Comparison of ENCODE assay signal across 22 cellular contexts in the genomic region with DNA sequence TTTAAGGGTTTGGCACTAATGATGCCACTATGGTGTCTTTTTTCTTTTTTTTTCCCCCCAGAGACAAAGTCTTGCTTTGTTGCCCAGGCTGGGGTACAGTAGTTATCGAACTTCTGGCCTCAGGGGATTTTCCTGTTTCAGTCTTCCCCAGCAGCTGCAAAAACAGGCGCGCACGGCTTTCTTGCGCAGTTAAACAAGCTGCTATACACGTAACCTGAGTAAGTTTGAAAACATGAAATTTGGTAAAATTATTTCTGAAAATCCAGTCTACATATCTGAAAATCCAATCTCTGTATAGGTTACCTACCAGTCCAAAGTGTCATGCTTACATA. TPM values are rescaled to one million over a fixed set of nuclear protein-coding genes. Genes with fewer than 3 reads are reported as not detected.
DNase-seq lines count a peak whose midpoint lies in the region; ATAC-seq, FAIRE-seq and TF ChIP-seq lines count a peak whose summit lies in the region.
"Had no signal": no experiment of that assay in that cellular context is flagged by ENCODE, and none has a peak within 500 bp of the region (broad histone marks: within the 10 kb centered on the region; RNA-seq: fewer than 3 reads in every experiment).

No MANE protein-coding gene starts in this region.

- no peaks in the 10 kb centered on the region for H3K36me3 Mint-ChIP-seq in osteocyte (ENCODE audit: unreplicated experiment)
- H3K36me3 Mint-ChIP-seq: immature natural killer cell, WTC11 had no signal

- WGBS in GM12878 (ENCODE audit: insufficient coverage, insufficient replicate concordance, low lambda C conversion rate, missing lambda C conversion rate) = 32% methylated on average over 6 of the region's 6 CpGs

- TF ChIP-seq POLR2A in GM12878 (IDR thresholded peaks at IDR 0.05; ENCODE audit: low read depth, low read length) = no peak

- TF ChIP-seq EP300 in GM12878 (IDR thresholded peaks at IDR 0.05; ENCODE audit: borderline replicate concordance in 1 of 2, control insufficient read depth in 1 of 2, low read depth in 2 of 2, low read length in 2 of 2) = no peak

- H3K4me3 Mint-ChIP-seq in osteocyte (ENCODE audit: unreplicated experiment) = peak overlapping the region; percentile 60
- H3K4me3 Mint-ChIP-seq: activated CD8-positive, alpha-beta T cell treated with anti-CD3 and anti-CD28 coated beads for 36 hours; activated T-cell treated with anti-CD3 and anti-CD28 coated beads, Interleukin-2, amount 50 U/mL, for 4 hours; CD4-positive, alpha-beta T cell; immature natural killer cell; WTC11 had no signal

- BruUV-seq in GM12878 (replicated peaks; lab: Mats Ljungman, UMichigan) = no TSS peak

- no peaks in the 10 kb centered on the region for H3K36me3 ChIP-seq in BE2C
- no peaks in the 10 kb centered on the region for H3K36me3 ChIP-seq in HUES48 (ENCODE audit: control insufficient read depth, insufficient read depth, low read length)
- H3K36me3 ChIP-seq in GM12878 (ENCODE audit: control insufficient read depth in 2 of 2, insufficient read depth in 2 of 2, low read length in 1 of 2) = no peaks in the 10 kb centered on the region
- no peaks in the 10 kb centered on the region for H3K36me3 ChIP-seq in ascending aorta
- H3K36me3 ChIP-seq: lower lobe of right lung, SJSA1, uterus had no signal

- no peaks in the 10 kb centered on the region for H4K20me1 ChIP-seq in GM12878 (ENCODE audit: control insufficient read depth, insufficient read depth)

- no peak for FAIRE-seq in GM12878 (lab: Jason Lieb, UNC)
- FAIRE-seq: colon had no signal

- CTCF ChIA-PET in GM12878 (lab: Yijun Ruan, JAX) = interaction anchor here (0.6 to 2.6 kb wide), 4 partner anchors 9 to 103 kb away, joined by 3 to 9 read pairs (median 4); no protein-coding TSS in a partner anchor

- TF ChIP-seq CTCF in BE2C (IDR thresholded peaks at IDR 0.05; ENCODE audit: low read depth, low read length) = no peak
- TF ChIP-seq CTCF in GM12878 (IDR thresholded peaks at IDR 0.05 in 2 of 3, conservative IDR thresholded peaks at IDR 0.05 in 1 of 3; ENCODE audit: control insufficient read depth in 2 of 3, extremely low read depth in 1 of 3, insufficient read depth in 1 of 3, low read depth in 3 of 3, low read length in 3 of 3) = no peak
- no peak for TF ChIP-seq CTCF in osteocyte (IDR thresholded peaks at IDR 0.05)
- TF ChIP-seq CTCF in ascending aorta (IDR thresholded peaks at IDR 0.05) = no peak

- H3K4me1 Mint-ChIP-seq in osteocyte (ENCODE audit: unreplicated experiment) = peaks cover 12% of the 10 kb centered on the region
- H3K4me1 Mint-ChIP-seq: immature natural killer cell had no signal

- in situ Hi-C loops in GM12878 (cut with MboI) = no loop called here

- DNase-seq in BE2C (peak; percentile 72), GM12878 (ENCODE audit: low read depth, low spot score) (no peak), osteocyte (ENCODE audit: extremely low spot score, unreplicated experiment) (no peak), ascending aorta (ENCODE audit: low spot score in 2 of 2) (no peak), middle frontal gyrus (ENCODE audit: extremely low spot score, low spot score) (no peak), SHP77 treated with DMSO at 0.1 percent for 48 hours (lab: John Stamatoyannopoulos, UW) (no peak), NCI-H1105 treated with DMSO at 0.1 percent for 48 hours (lab: John Stamatoyannopoulos, UW) (no peak)
- DNase-seq: activated CD8-positive, alpha-beta T cell treated with anti-CD3 and anti-CD28 coated beads for 36 hours; activated naive CD4-positive, alpha-beta T cell treated with anti-CD3 and anti-CD28 coated beads, Interleukin-2, amount 50 U/mL, for 16 hours; activated T-cell treated with anti-CD3 and anti-CD28 coated beads, Interleukin-2, amount 50 U/mL, for 4 hours; CD4-positive, alpha-beta T cell; glutamatergic neuron; lower lobe of right lung; NCI-H524 treated with DMSO at 0.1 percent for 48 hours; stimulated activated CD4-positive, alpha-beta T cell treated with anti-CD3 and anti-CD28 coated beads, Interleukin-2, amount 100 ng/mL, for 48 hours; uterus had no signal

- H3K79me2 ChIP-seq in GM12878 (ENCODE audit: control insufficient read depth, insufficient read depth, low read length) = no peaks in the 10 kb centered on the region

- H3K27me3 ChIP-seq in BE2C (peaks cover 4% of the 10 kb centered on the region; the same call in 1 of the 2 replicates), HUES48 (ENCODE audit: control insufficient read depth, insufficient read depth, low read length) (no peaks in the 10 kb centered on the region), GM12878 (replicated peaks in 1 of 2; ENCODE audit: control insufficient read depth in 2 of 2, insufficient read depth in 2 of 2, low read length in 1 of 2) (no peaks in the 10 kb centered on the region), ascending aorta (no peaks in the 10 kb centered on the region)
- H3K27me3 ChIP-seq: uterus had no signal

- SMC1A ChIA-PET in GM12878 (lab: Charles Lee; ENCODE audit: uncharacterized antibody, unreplicated experiment) = interaction anchor here (0.9 to 2.4 kb wide), 10 partner anchors 10 to 115 kb away, joined by 3 to 17 read pairs (median 4); a partner anchor contains a TSS

- H3K4me3 ChIP-seq in BE2C (ENCODE audit: low read depth, low read length) (peak overlapping the region; percentile 31), HUES48 (ENCODE audit: low read depth, low read length) (no peak overlapping the region), GM12878 (no peak overlapping the region), ascending aorta (no peak overlapping the region)
- H3K4me3 ChIP-seq: lower lobe of right lung, SJSA1, uterus had no signal

- H3K9me3 ChIP-seq in BE2C (no peaks in the 10 kb centered on the region), HUES48 (ENCODE audit: control insufficient read depth, insufficient read depth, low read length) (no peaks in the 10 kb centered on the region), GM12878 (replicated peaks; ENCODE audit: control insufficient read depth, insufficient read depth, low read length) (no peaks in the 10 kb centered on the region), ascending aorta (no peaks in the 10 kb centered on the region)
- H3K9me3 ChIP-seq: lower lobe of right lung, uterus had no signal

- H3K9ac ChIP-seq in HUES48 (ENCODE audit: low read depth, low read length) (no peak overlapping the region; the same call in 1 of the 2 replicates), GM12878 (ENCODE audit: control insufficient read depth, insufficient read depth, low read length) (peak overlapping the region; percentile 9; the same call in 1 of the 2 replicates)

- H3K27me3 Mint-ChIP-seq in osteocyte (ENCODE audit: unreplicated experiment) = no peaks in the 10 kb centered on the region

- H3K4me1 ChIP-seq in BE2C = peaks cover 7% of the 10 kb centered on the region
- H3K4me1 ChIP-seq in HUES48 (ENCODE audit: control insufficient read depth, insufficient read depth, low read length) = no peaks in the 10 kb centered on the region
- H3K4me1 ChIP-seq in GM12878 (ENCODE audit: control insufficient read depth, insufficient read depth, low read length) = peaks cover 11% of the 10 kb centered on the region
- H3K4me1 ChIP-seq in ascending aorta = no peaks in the 10 kb centered on the region
- H3K4me1 ChIP-seq: lower lobe of right lung, SJSA1, uterus had no signal

- H3K27ac ChIP-seq in HUES48 (ENCODE audit: low read depth, low read length) = peak overlapping the region; percentile 64
- H3K27ac ChIP-seq in GM12878 (ENCODE audit: control insufficient read depth, insufficient read depth) = 0 out of 2 replicates have a peak overlapping the region, but pooled peaks have one; percentile 33
- no peak overlapping the region for H3K27ac ChIP-seq in ascending aorta
- H3K27ac ChIP-seq: HL-60, lower lobe of right lung, uterus had no signal

- intact Hi-C loops in GM12878 (cut with micrococcal nuclease; ENCODE audit: unreplicated experiment) (no loop called here), ascending aorta (cut with DNase I) (no loop called here)

- POLR2A ChIA-PET in GM12878 (lab: Charles Lee) = interaction anchor here (0.7 to 2.4 kb wide), 9 partner anchors 10 to 65 kb away, joined by 3 to 9 read pairs (median 4); a partner anchor contains a TSS

- RAD21 ChIA-PET in GM12878 (lab: Charles Lee; ENCODE audit: unreplicated experiment) = interaction anchor here (1.1 to 2.7 kb wide), 8 partner anchors 13 to 325 kb away, joined by 3 to 11 read pairs (median 4); a partner anchor contains a TSS

- H3K4me2 ChIP-seq in GM12878 (ENCODE audit: control insufficient read depth, insufficient read depth) = peak overlapping the region; percentile 26

- no peak for TF ChIP-seq RAD21 in GM12878 (IDR thresholded peaks at IDR 0.05; ENCODE audit: insufficient read depth, low read depth, low read length)

- no peaks in the 10 kb centered on the region for H3K9me3 Mint-ChIP-seq in osteocyte (ENCODE audit: unreplicated experiment)
- H3K9me3 Mint-ChIP-seq: activated CD8-positive, alpha-beta T cell treated with anti-CD3 and anti-CD28 coated beads for 36 hours; activated T-cell treated with anti-CD3 and anti-CD28 coated beads, Interleukin-2, amount 50 U/mL, for 4 hours; CD4-positive, alpha-beta T cell; immature natural killer cell; WTC11 had no signal

- H3K27ac Mint-ChIP-seq in osteocyte (ENCODE audit: unreplicated experiment) = peak overlapping the region; percentile 77
- H3K27ac Mint-ChIP-seq: activated CD8-positive, alpha-beta T cell treated with anti-CD3 and anti-CD28 coated beads for 36 hours; CD4-positive, alpha-beta T cell; immature natural killer cell; WTC11 had no signal

- ATAC-seq in GM12878 = peak; percentile 26
- ATAC-seq: activated CD8-positive, alpha-beta T cell treated with anti-CD3 and anti-CD28 coated beads for 36 hours; activated T-cell treated with anti-CD3 and anti-CD28 coated beads, Interleukin-2, amount 50 U/mL, for 4 hours; lower lobe of right lung had no signal

- H2AFZ ChIP-seq in GM12878 (ENCODE audit: control insufficient read depth, low read depth, low read length) = peak overlapping the region; percentile 55

RNA-seq across cellular contexts. Expression of a gene that starts 11.8 kb away (rescaled TPM):
- 2.7 TPM for polyA plus RNA-seq in BE2C (2012; ENCODE audit: insufficient read depth, insufficient read length, low read depth)
- total RNA-seq in GM12878 (2013; cell fraction: nucleolus; rRNA removed) = 1.1 and 1.2 TPM in 2 replicates
- total RNA-seq in GM12878 (2014; rRNA removed) (0.60 and 1.3 TPM in 2 replicates), GM12878 (2014; rRNA removed; fragmentation: Illumina TruSeq; extraction: Trizol) (0.60 and 0.85 TPM in 2 replicates), GM12878 (2021) (0.37 and 0.46 TPM in 2 replicates), osteocyte (0.13 and 0.27 TPM in 2 replicates), ascending aorta (not detected)
- 0.43 TPM for polyA plus RNA-seq in GM12878 (2011; ENCODE audit: low read depth)
- polyA plus RNA-seq in GM12878 (2011; rRNA removed) (0.26 and 0.29 TPM in 2 replicates), GM12878 (2014; fragmentation: Illumina TruSeq; extraction: Trizol) (1.2 and 1.8 TPM in 2 replicates), GM12878 (2014; fragmentation: Nextera tagmentation; extraction: Ambion mirVana) (under 1 TPM; 0.53 to 0.79 TPM), GM12878 (2014; rRNA removed) (0.81 and 1.2 TPM in 2 replicates), GM12878 (2016; fragmentation: Nextera tagmentation; extraction: Ambion mirVana) (under 1 TPM; 0.15 to 0.25 TPM)
- polyA plus RNA-seq in GM12878 (2011; cell fraction: cytosol; rRNA removed) = 0.24 and 0.45 TPM in 2 replicates
- polyA plus RNA-seq in GM12878 (2011; cell fraction: nucleus; rRNA removed) = 0.37 and 0.58 TPM in 2 replicates
- polyA plus RNA-seq in GM12878 (2012) = 0.49 and 0.62 TPM in 2 replicates
- polyA minus RNA-seq in GM12878 (2011; rRNA and poly(A)+ RNA removed) = 0.22 and 0.26 TPM in 2 replicates
- polyA minus RNA-seq in GM12878 (2011; cell fraction: cytosol; rRNA and poly(A)+ RNA removed) = not detected in 2 replicates
- 0.12 TPM in 1 of 2 replicates, not detected in the other for polyA minus RNA-seq in GM12878 (2011; cell fraction: nucleus; rRNA and poly(A)+ RNA removed)
- polyA plus RNA-seq: immature natural killer cell had no signal

RNA-seq across cellular contexts. Expression of a gene that starts 12.4 kb away (rescaled TPM):
- 27.2 TPM for polyA plus RNA-seq in BE2C (2012; ENCODE audit: insufficient read depth, insufficient read length, low read depth)
- total RNA-seq in GM12878 (2013; cell fraction: nucleolus; rRNA removed) = 84.7 and 96.3 TPM in 2 replicates
- 59.6 and 71.1 TPM in 2 replicates for total RNA-seq in GM12878 (2014; rRNA removed)
- 85.0 and 85.4 TPM in 2 replicates for total RNA-seq in GM12878 (2014; rRNA removed; fragmentation: Illumina TruSeq; extraction: Trizol)
- 70.4 and 73.0 TPM in 2 replicates for total RNA-seq in GM12878 (2021)
- polyA plus RNA-seq in GM12878 (2011; ENCODE audit: low read depth) = 51.5 TPM
- 111 and 156 TPM in 2 replicates for polyA plus RNA-seq in GM12878 (2011; rRNA removed)
- polyA plus RNA-seq in GM12878 (2011; cell fraction: cytosol; rRNA removed) = 44.8 and 46.5 TPM in 2 replicates
- 36.0 and 44.5 TPM in 2 replicates for polyA plus RNA-seq in GM12878 (2011; cell fraction: nucleus; rRNA removed)
- polyA plus RNA-seq in GM12878 (2012) = 51.0 and 56.6 TPM in 2 replicates
- polyA plus RNA-seq in GM12878 (2014; fragmentation: Illumina TruSeq; extraction: Trizol) = 102 and 148 TPM in 2 replicates
- polyA plus RNA-seq in GM12878 (2014; fragmentation: Nextera tagmentation; extraction: Ambion mirVana) = 100 to 1,000 TPM; 229 to 240 TPM
- polyA plus RNA-seq in GM12878 (2014; rRNA removed) = 83.2 and 92.5 TPM in 2 replicates
- polyA plus RNA-seq in GM12878 (2016; fragmentation: Nextera tagmentation; extraction: Ambion mirVana) = 100 to 1,000 TPM; 266 to 267 TPM
- 56.0 and 75.0 TPM in 2 replicates for polyA minus RNA-seq in GM12878 (2011; rRNA and poly(A)+ RNA removed)
- polyA minus RNA-seq in GM12878 (2011; cell fraction: cytosol; rRNA and poly(A)+ RNA removed) = 16.8 and 24.3 TPM in 2 replicates
- polyA minus RNA-seq in GM12878 (2011; cell fraction: nucleus; rRNA and poly(A)+ RNA removed) = 43.0 and 56.0 TPM in 2 replicates
- 22.0 and 23.6 TPM in 2 replicates for total RNA-seq in osteocyte
- total RNA-seq in ascending aorta = 6.8 TPM

Comparison
In these comparisons a context has a peak if more than half of its experiments do, and no peak if none do; other contexts are left out.
1. H3K27ac ChIP-seq: peak in HUES48 (single experiment) and GM12878 (single experiment); none in ascending aorta (0 of 2).